Comparison of ENCODE assay signal across 8 cellular contexts in the genomic region with DNA sequence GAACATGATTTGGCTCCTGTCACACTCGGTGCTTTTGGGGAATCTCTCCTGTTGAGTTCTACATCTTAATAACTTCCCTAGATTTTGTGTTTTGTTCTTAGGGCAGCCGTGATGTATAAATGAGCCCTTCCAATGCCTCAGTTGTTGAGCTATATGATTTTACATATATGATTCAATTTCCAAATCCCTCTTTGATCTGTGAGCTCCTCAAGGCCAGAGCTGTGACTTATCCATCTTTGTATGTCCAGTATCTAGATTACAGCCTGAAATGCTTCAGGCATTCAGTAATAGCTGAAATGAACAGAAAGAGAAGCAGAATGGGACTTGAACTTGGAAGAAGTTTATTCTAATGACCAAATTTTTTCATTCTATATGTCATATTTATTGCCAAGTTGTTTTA. TPM values are rescaled to one million over a fixed set of nuclear protein-coding genes. Genes with fewer than 3 reads are reported as not detected.
DNase-seq lines count a peak whose midpoint lies in the region; ATAC-seq, FAIRE-seq and TF ChIP-seq lines count a peak whose summit lies in the region.

No MANE protein-coding gene starts in this region.

- WGBS in suprapubic skin: 23% methylated on average over 2 of the region's 2 CpGs
- 21 to 51% (median 23%) methylated on average over 2 of the region's 2 CpGs for WGBS in small intestine, 3 donors

- DNase-seq in activated CD4-positive, alpha-beta T cell treated with anti-CD3 and anti-CD28 coated beads for 36 hours: no peak
- DNase-seq in activated CD4-positive, alpha-beta T cell treated with anti-CD3 and anti-CD28 coated beads for 4 hours: no peak
- DNase-seq in OCI-M1 (lab: John Stamatoyannopoulos, UW) (peak; percentile 41), fibroblast of pulmonary artery (ENCODE audit: low read depth) (no peak), suprapubic skin (ENCODE audit: low spot score in 2 of 2) (no peak), GDM1 (lab: John Stamatoyannopoulos, UW) (no peak), small intestine (no peak)

- POLR2A ChIA-PET in activated CD4-positive, alpha-beta T cell treated with anti-CD3 and anti-CD28 coated beads for 36 hours (lab: Charles Lee): interaction anchor here (0.9 kb wide), 1 partner anchor 28 kb away, joined by 3 read pairs; no protein-coding TSS in a partner anchor

- no peaks in the 10 kb centered on the region for H3K9me3 Mint-ChIP-seq in activated CD4-positive, alpha-beta T cell treated with anti-CD3 and anti-CD28 coated beads for 36 hours (ENCODE audit: low read depth)

- H3K36me3 Mint-ChIP-seq in activated CD4-positive, alpha-beta T cell treated with anti-CD3 and anti-CD28 coated beads for 36 hours (ENCODE audit: low read depth): no peaks in the 10 kb centered on the region

- H3K36me3 ChIP-seq in suprapubic skin (no peaks in the 10 kb centered on the region), small intestine (ENCODE audit: control insufficient read depth in 2 of 2, insufficient read depth in 2 of 2, low read length in 2 of 2) (no peaks in the 10 kb centered on the region)

- H3K9me3 ChIP-seq in suprapubic skin (no peaks in the 10 kb centered on the region), small intestine (ENCODE audit: control insufficient read depth, low read depth) (no peaks in the 10 kb centered on the region)

- peak overlapping the region; percentile 43 for H3K4me3 ChIP-seq in fibroblast of pulmonary artery (replicated peaks; ENCODE audit: low read depth, low read length)
- peak overlapping the region; percentile 44 for H3K4me3 ChIP-seq in suprapubic skin
- peak overlapping the region in 1 of 2 donors; percentile 56 for H3K4me3 ChIP-seq in small intestine (ENCODE audit: low read depth in 1 of 2, low read length in 2 of 2)

- peak; percentile 13 for ATAC-seq in activated CD4-positive, alpha-beta T cell treated with anti-CD3 and anti-CD28 coated beads for 36 hours
- ATAC-seq in HG03039 (IDR thresholded peaks at IDR 0.05; ENCODE audit: unreplicated experiment): no peak

- no peak for TF ChIP-seq EP300 in suprapubic skin (IDR thresholded peaks at IDR 0.05)

- peak overlapping the region; percentile 87 for H3K27ac Mint-ChIP-seq in activated CD4-positive, alpha-beta T cell treated with anti-CD3 and anti-CD28 coated beads for 36 hours

- H3K4me1 ChIP-seq in suprapubic skin (peaks cover 10% of the 10 kb centered on the region), small intestine (ENCODE audit: control insufficient read depth in 2 of 2, insufficient read depth in 1 of 2, low read depth in 1 of 2, low read length in 1 of 2) (no peaks in the 10 kb centered on the region)

- TF ChIP-seq CTCF in fibroblast of pulmonary artery (IDR thresholded peaks at IDR 0.05; ENCODE audit: low read length, missing control alignments): no peak
- no peak for TF ChIP-seq CTCF in suprapubic skin (IDR thresholded peaks at IDR 0.05)

- CTCF ChIA-PET in activated CD4-positive, alpha-beta T cell treated with anti-CD3 and anti-CD28 coated beads for 36 hours (lab: Charles Lee): interaction anchor here (0.6 to 2.0 kb wide), 7 partner anchors 15 to 81 kb away, joined by 3 to 6 read pairs (median 3); a partner anchor contains a TSS

- intact Hi-C loops in activated CD4-positive, alpha-beta T cell treated with anti-CD3 and anti-CD28 coated beads for 36 hours (cut with DNase I, micrococcal nuclease): loop anchor here in 1 of 2 experiments (5.0 kb wide), 1 partner anchor 80 kb away; no protein-coding TSS in a partner anchor

- no peaks in the 10 kb centered on the region for H3K27me3 Mint-ChIP-seq in activated CD4-positive, alpha-beta T cell treated with anti-CD3 and anti-CD28 coated beads for 36 hours

- no peak for FAIRE-seq in small intestine (lab: Jason Lieb, UNC)

- H3K27me3 ChIP-seq in suprapubic skin: no peaks in the 10 kb centered on the region
- no peaks in the 10 kb centered on the region for H3K27me3 ChIP-seq in small intestine (ENCODE audit: control insufficient read depth in 2 of 2, insufficient read depth in 2 of 2, low read length in 2 of 2)

- TF ChIP-seq POLR2A in suprapubic skin (IDR thresholded peaks at IDR 0.05): no peak

- H3K4me1 Mint-ChIP-seq in activated CD4-positive, alpha-beta T cell treated with anti-CD3 and anti-CD28 coated beads for 36 hours: peaks cover 32% of the 10 kb centered on the region

- H3K27ac ChIP-seq in suprapubic skin (peak overlapping the region; percentile 25), small intestine (ENCODE audit: low read depth in 1 of 2, low read length in 1 of 2) (peak overlapping the region in 1 of 2 donors; percentile 62)

- H3K4me3 Mint-ChIP-seq in activated CD4-positive, alpha-beta T cell treated with anti-CD3 and anti-CD28 coated beads for 36 hours: peak overlapping the region; percentile 68

RNA-seq across cellular contexts. Expression of a gene that starts 26.6 kb away (rescaled TPM):
- total RNA-seq in activated CD4-positive, alpha-beta T cell treated with anti-CD3 and anti-CD28 coated beads for 36 hours: 10 to 100 TPM; 85.4 to 95.5 TPM
- 10 to 100 TPM; 34.1 to 59.5 (median 42.6) TPM for total RNA-seq in suprapubic skin
- polyA plus RNA-seq in small intestine: 10 to 100 TPM; 29.2 to 36.9 (median 35.1) TPM

RNA-seq across cellular contexts. Expression of a gene that starts 26.8 kb away (rescaled TPM):
- total RNA-seq in activated CD4-positive, alpha-beta T cell treated with anti-CD3 and anti-CD28 coated beads for 36 hours: 10 to 100 TPM; 21.3 to 28.9 TPM
- total RNA-seq in suprapubic skin: 10 to 100 TPM in 3 of 4 donors, 1 to 10 TPM in 1; 9.0 to 22.9 (median 11.3) TPM
- polyA plus RNA-seq in small intestine: 1 to 10 TPM; 3.0 to 5.6 (median 4.3) TPM
